ENCODE assay signal across 8 cellular contexts in genomic region chr19:47745010-47745901, GRCh38. TPM values are rescaled to one million over a fixed set of nuclear protein-coding genes. Genes with fewer than 3 reads are reported as not detected.
DNase-seq lines count a peak whose midpoint lies in the region; ATAC-seq and TF ChIP-seq lines count a peak whose summit lies in the region.

Gene NOP53 (plus strand): TSS chr19:47745546. CDS start chr19:47745560, 14 bp downstream.

- DNase-seq in GM04504 (ENCODE audit: low read depth) (peak; percentile 93), NCI-H1105 treated with DMSO at 0.1 percent for 48 hours (lab: John Stamatoyannopoulos, UW) (peak; percentile 95), SKM-1 treated with dmso at 0.1 percent for 144 hours (lab: John Stamatoyannopoulos, UW; ENCODE audit: unreplicated experiment) (peak; percentile 60), glomerular endothelial cell (ENCODE audit: extremely low read depth, low read depth, low spot score) (peak; percentile 84), omental fat pad (ENCODE audit: low spot score) (peak; percentile 96)
- DNase-seq in activated naive CD4-positive, alpha-beta T cell treated with anti-CD3 and anti-CD28 coated beads, Interleukin-2, amount 50 U/mL, for 72 hours (ENCODE audit: low spot score in 2 of 2): peak; percentile 96 to 97

- H3K27ac Mint-ChIP-seq in activated naive CD4-positive, alpha-beta T cell treated with anti-CD3 and anti-CD28 coated beads, Interleukin-2, amount 50 U/mL, for 72 hours: peak within 1 kb of the TSS; percentile 95 to 98

- TF ChIP-seq CTCF in omental fat pad (IDR thresholded peaks at IDR 0.05): no peak

- peaks cover 13 to 27% of the 10 kb centered on the region in 2 donors for H3K36me3 Mint-ChIP-seq in activated naive CD4-positive, alpha-beta T cell treated with anti-CD3 and anti-CD28 coated beads, Interleukin-2, amount 50 U/mL, for 72 hours

- H3K9me3 Mint-ChIP-seq in activated naive CD4-positive, alpha-beta T cell treated with anti-CD3 and anti-CD28 coated beads, Interleukin-2, amount 50 U/mL, for 72 hours: no peaks in the 10 kb centered on the region

- peak within 1 kb of the TSS; percentile 76 for H3K27ac ChIP-seq in temporal lobe (ENCODE audit: low read depth, low read length)

- ATAC-seq in HG02610 (IDR thresholded peaks at IDR 0.05; ENCODE audit: unreplicated experiment) (peak; percentile 60), omental fat pad (ENCODE audit: low FRiP score) (peak; percentile 48)
- ATAC-seq in activated naive CD4-positive, alpha-beta T cell treated with anti-CD3 and anti-CD28 coated beads, Interleukin-2, amount 50 U/mL, for 72 hours: peak; percentile 58 to 79

RNA-seq across cellular contexts. Expression of gene NOP53, which starts in this region (rescaled TPM):
- 100 to 1,000 TPM; 324 to 421 TPM for total RNA-seq in activated naive CD4-positive, alpha-beta T cell treated with anti-CD3 and anti-CD28 coated beads, Interleukin-2, amount 50 U/mL, for 72 hours
- total RNA-seq in glomerular endothelial cell: 183 and 223 TPM in 2 replicates
- 100 to 1,000 TPM; 212 to 267 (median 232) TPM for total RNA-seq in omental fat pad
- 52.4 TPM for total RNA-seq in temporal lobe

Comparison
In these comparisons a context has a peak if more than half of its experiments do, and no peak if none do; other contexts are left out.
1. Peak in every context shown above with its lines: DNase-seq, ATAC-seq and H3K27ac ChIP-seq.